In the genomic region with DNA sequence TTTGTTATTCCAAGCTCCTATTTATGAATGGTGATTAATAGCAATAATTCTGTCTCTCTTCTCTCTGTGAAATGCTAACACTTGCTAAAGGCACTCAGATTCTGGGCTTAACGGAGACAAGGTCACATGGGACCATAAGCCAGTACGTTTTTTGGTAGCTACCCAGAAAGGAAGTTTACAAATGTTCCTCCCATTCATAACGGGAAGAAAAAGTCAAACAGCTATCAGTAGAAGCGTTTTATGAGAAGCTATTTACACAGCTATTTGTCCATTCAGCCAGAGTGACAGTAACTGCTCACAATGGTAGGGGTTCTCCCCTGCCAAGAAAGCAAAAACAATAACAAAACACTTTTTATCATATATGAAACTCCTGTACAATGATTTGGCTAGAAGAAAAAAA, we compare ENCODE assay signal across 1 cellular context.
TF ChIP-seq lines count a peak whose summit lies in the region.

No MANE protein-coding gene starts in this region.

TF ChIP-seq in HEK293, 187 proteins besides CTCF, POLR2A, EP300 and RAD21 (continued from another document):
- TF ChIP-seq ZNF776 (tag by site-specific recombination; IDR thresholded peaks at IDR 0.05; ENCODE audit: borderline replicate concordance): no peak
